27 cellular contexts compared by ENCODE assay signal in genomic region chr4:176782191-176782590, GRCh38. TPM values are rescaled to one million over a fixed set of nuclear protein-coding genes. Genes with fewer than 3 reads are reported as not detected.
DNase-seq lines count a peak whose midpoint lies in the region; ATAC-seq, FAIRE-seq and TF ChIP-seq lines count a peak whose summit lies in the region.
"Had no signal": no experiment of that assay in that cellular context is flagged by ENCODE, and none has a peak within 500 bp of the region (broad histone marks: within the 10 kb centered on the region; RNA-seq: fewer than 3 reads in every experiment).

No MANE protein-coding gene starts in this region.

- H3K36me3 ChIP-seq in SK-N-SH (replicated peaks in 1 of 2; ENCODE audit: control insufficient read depth in 1 of 2, insufficient read depth in 2 of 2, low read length in 1 of 2) (peaks cover 0 to 43% of the 10 kb centered on the region in 2 experiments), RWPE2 (ENCODE audit: low read depth) (peaks cover 43% of the 10 kb centered on the region), kidney (ENCODE audit: control insufficient read depth in 1 of 2, insufficient read depth in 2 of 2, low read length in 2 of 2) (no peaks in the 10 kb centered on the region), thyroid gland (no peaks in the 10 kb centered on the region)
- H3K36me3 ChIP-seq: colonic mucosa, sigmoid colon, tibial nerve had no signal

- peaks cover 82% of the 10 kb centered on the region for H3F3A ChIP-seq in SK-N-SH (replicated peaks; ENCODE audit: insufficient read depth)

- peak; percentile 55 for FAIRE-seq in kidney (lab: Jason Lieb, UNC)
- FAIRE-seq: islet of Langerhans had no signal

- TF ChIP-seq RAD21 in SK-N-SH (IDR thresholded peaks at IDR 0.05; ENCODE audit: low read length) = no peak

- H3K27me3 ChIP-seq in SK-N-SH (ENCODE audit: insufficient read depth) = no peaks in the 10 kb centered on the region
- no peaks in the 10 kb centered on the region for H3K27me3 ChIP-seq in RWPE2 (ENCODE audit: insufficient read depth, poor library complexity, severe bottlenecking)
- H3K27me3 ChIP-seq in thyroid gland = no peaks in the 10 kb centered on the region
- H3K27me3 ChIP-seq: colonic mucosa, sigmoid colon, tibial nerve had no signal

- intact Hi-C loops in kidney (cut with DNase I) = no loop called here
- intact Hi-C loops in thyroid gland (cut with DNase I) = no loop called here

- H3K9me2 ChIP-seq in SK-N-SH = no peaks in the 10 kb centered on the region

- no peak overlapping the region for H2AFZ ChIP-seq in SK-N-SH (ENCODE audit: low read depth)
- H2AFZ ChIP-seq: parathyroid adenoma had no signal

- H3K4me3 ChIP-seq in SK-N-SH (ENCODE audit: low read depth in 2 of 2, low read length in 1 of 2) (no peak overlapping the region; a peak in 1 of 4 replicates), RWPE2 (ENCODE audit: severe bottlenecking) (no peak overlapping the region), kidney (ENCODE audit: low read length in 2 of 2) (no peak overlapping the region), thyroid gland (replicated peaks in 1 of 3) (no peak overlapping the region)
- H3K4me3 ChIP-seq: colonic mucosa, sigmoid colon, tibial nerve had no signal

- peaks cover 82% of the 10 kb centered on the region for H4K20me1 ChIP-seq in SK-N-SH (ENCODE audit: insufficient read depth)

- H3K4me1 ChIP-seq in SK-N-SH (ENCODE audit: control insufficient read depth in 1 of 2, insufficient read depth in 2 of 2, low read depth in 1 of 2, low read length in 1 of 2) = peaks cover 0 to 30% of the 10 kb centered on the region in 2 experiments; a peak in 3 of 4 replicates
- H3K4me1 ChIP-seq in RWPE2 (ENCODE audit: insufficient read depth, poor library complexity, severe bottlenecking) = peaks cover 85% of the 10 kb centered on the region
- no peaks in the 10 kb centered on the region for H3K4me1 ChIP-seq in kidney (ENCODE audit: control insufficient read depth in 1 of 2, insufficient read depth in 1 of 2, low read depth in 1 of 2, low read length in 2 of 2)
- peaks cover 54 to 66% of the 10 kb centered on the region in 2 donors for H3K4me1 ChIP-seq in thyroid gland
- H3K4me1 ChIP-seq: colonic mucosa, parathyroid adenoma had no signal

- TF ChIP-seq CTCF in SK-N-SH (IDR thresholded peaks at IDR 0.05) (no peak), RWPE2 (IDR thresholded peaks at IDR 0.05; ENCODE audit: poor library complexity, severe bottlenecking) (no peak), kidney (IDR thresholded peaks at IDR 0.05; ENCODE audit: borderline replicate concordance, extremely low read depth, insufficient read depth) (no peak), thyroid gland (IDR thresholded peaks at IDR 0.05) (no peak)

- 54% methylated on average over 5 of the region's 5 CpGs for WGBS in SK-N-SH (ENCODE audit: low lambda C conversion rate)
- WGBS in thyroid gland, 2 donors = 68 to 71% methylated on average over 5 of the region's 5 CpGs

- H3K9ac ChIP-seq in SK-N-SH (peak overlapping the region; percentile 34; the same call in 1 of the 2 replicates), kidney (ENCODE audit: low read length in 2 of 2) (no peak overlapping the region)
- H3K9ac ChIP-seq: parathyroid adenoma had no signal

- no peak for TF ChIP-seq EP300 in SK-N-SH (IDR thresholded peaks at IDR 0.05; ENCODE audit: borderline replicate concordance in 1 of 2, low read depth in 1 of 2, low read length in 1 of 2)

- ATAC-seq in SK-N-SH treated with all-trans-retinoic acid at 6 μM for 48 hours (no peak), RWPE2 (ENCODE audit: low read depth) (no peak), HG02588 (IDR thresholded peaks at IDR 0.05; ENCODE audit: unreplicated experiment) (no peak), HG02610 (IDR thresholded peaks at IDR 0.05; ENCODE audit: unreplicated experiment) (no peak)
- ATAC-seq: naive thymus-derived CD8-positive, alpha-beta T cell; stimulated activated effector memory CD8-positive, alpha-beta T cell treated with anti-CD3 and anti-CD28 coated beads, Interleukin-12 subunit alpha, Interleukin-12 subunit beta, amount 100 ng/mL, for 72 hours had no signal

- CTCF ChIA-PET in SK-N-SH (lab: Yijun Ruan, JAX) = no interaction called here

- DNase-seq in SK-N-SH (no peak), RWPE2 (ENCODE audit: low spot score) (no peak), kidney (no peak), thyroid gland (peak; percentile 21 to 36)
- DNase-seq in activated effector memory CD4-positive, alpha-beta T cell treated with Interleukin-2 at 50 U/mL for 16 hours = no peak
- DNase-seq: activated CD8-positive, alpha-beta memory T cell treated with anti-CD3 and anti-CD28 coated beads, Interleukin-2, amount 50 U/mL, for 48 hours; activated effector memory CD4-positive, alpha-beta T cell treated with anti-CD3 and anti-CD28 coated beads, Interleukin-2, amount 50 U/mL, for 16 hours; C1 segment of cervical spinal cord; colonic mucosa; endodermal cell; H9; hippocampal formation; naive thymus-derived CD8-positive, alpha-beta T cell; NCI-H1105 treated with DMSO at 0.1 percent for 48 hours; NCI-H2107; NCI-H524 treated with DMSO at 0.1 percent for 48 hours; SHP77; sigmoid colon had no signal

- H3K9me3 ChIP-seq in SK-N-SH (no peaks in the 10 kb centered on the region), RWPE2 (ENCODE audit: severe bottlenecking) (no peaks in the 10 kb centered on the region), kidney (ENCODE audit: control insufficient read depth in 1 of 2, low read length in 2 of 2) (no peaks in the 10 kb centered on the region), thyroid gland (no peaks in the 10 kb centered on the region)
- H3K9me3 ChIP-seq: colonic mucosa, sigmoid colon, tibial nerve had no signal

- peak overlapping the region; percentile 64 for H3K4me2 ChIP-seq in SK-N-SH

- no peak for TF ChIP-seq POLR2A in thyroid gland (IDR thresholded peaks at IDR 0.05)

- peaks cover 100% of the 10 kb centered on the region for H3K79me2 ChIP-seq in SK-N-SH (ENCODE audit: insufficient read depth)
- H3K79me2 ChIP-seq: parathyroid adenoma had no signal

- H3K27ac ChIP-seq in SK-N-SH (ENCODE audit: low read depth in 2 of 2, low read length in 1 of 2) (peak overlapping the region; percentile 66 to 92; a peak in 3 of 4 replicates), RWPE2 (ENCODE audit: poor library complexity, severe bottlenecking) (peak overlapping the region; percentile 69), kidney (ENCODE audit: low read depth in 2 of 2, low read length in 2 of 2) (no peak overlapping the region), thyroid gland (peak overlapping the region; percentile 49 to 71 (median 66))
- H3K27ac ChIP-seq: 22Rv1, colonic mucosa, parathyroid adenoma had no signal

- POLR2A ChIA-PET in SK-N-SH (lab: Yijun Ruan, JAX) = no interaction called here

TF ChIP-seq in SK-N-SH, 30 proteins besides CTCF, POLR2A, EP300 and RAD21 (continues in another document):
- no peak for TF ChIP-seq SIN3A (IDR thresholded peaks at IDR 0.05; ENCODE audit: borderline replicate concordance, low read depth, low read length)
- TF ChIP-seq POLR2AphosphoS5 (IDR thresholded peaks at IDR 0.05; ENCODE audit: low read depth, low read length) = no peak
- TF ChIP-seq JUND (IDR thresholded peaks at IDR 0.05) = no peak
- TF ChIP-seq IRF3 (IDR thresholded peaks at IDR 0.05; ENCODE audit: low read depth, low read length) = no peak
- no peak for TF ChIP-seq TEAD4 (IDR thresholded peaks at IDR 0.05; ENCODE audit: borderline replicate concordance, insufficient read depth)
- TF ChIP-seq YY1 (IDR thresholded peaks at IDR 0.05; ENCODE audit: low read depth) = no peak
- no peak for TF ChIP-seq FOXJ3 (CRISPR knock-in tag; IDR thresholded peaks at IDR 0.05)
- no peak for TF ChIP-seq TAF1 (IDR thresholded peaks at IDR 0.05; ENCODE audit: borderline replicate concordance, low read depth, low read length)

TF ChIP-seq in SK-N-SH treated with all-trans-retinoic acid at 6 μM for 48 hours, 23 proteins besides CTCF, POLR2A, EP300 and RAD21:
- TF ChIP-seq TOX (CRISPR knock-in tag; IDR thresholded peaks at IDR 0.05; ENCODE audit: borderline replicate concordance) (no peak), ZC3H10 (CRISPR knock-in tag; IDR thresholded peaks at IDR 0.05) (no peak), ZFP30 (CRISPR knock-in tag; IDR thresholded peaks at IDR 0.05) (no peak), ARNTL (CRISPR knock-in tag; IDR thresholded peaks at IDR 0.05; ENCODE audit: borderline replicate concordance, low read depth) (no peak), PPARA (CRISPR knock-in tag; IDR thresholded peaks at IDR 0.05; ENCODE audit: borderline replicate concordance) (no peak)

RNA-seq across cellular contexts. Expression of gene VEGFC, which starts 10.5 kb away (rescaled TPM):
- polyA plus RNA-seq in SK-N-SH (2012; rRNA removed) = 81.9 and 84.7 TPM in 2 replicates
- polyA plus RNA-seq in SK-N-SH (2012; cell fraction: cytosol; rRNA removed) = 113 and 118 TPM in 2 replicates
- polyA plus RNA-seq in SK-N-SH (2012; cell fraction: nucleus; rRNA removed) = 98.6 and 151 TPM in 2 replicates
- 14.3 TPM for total RNA-seq in kidney
- 6.6 TPM for polyA plus RNA-seq in kidney (ENCODE audit: insufficient read depth, low read depth, low replicate concordance)
- 10 to 100 TPM; 34.4 to 58.7 (median 43.0) TPM for total RNA-seq in thyroid gland
- total RNA-seq: naive thymus-derived CD8-positive, alpha-beta T cell; T-helper 1 cell treated with Interleukin-12 subunit alpha and Interleukin-12 subunit beta and Interleukin-4 antibody, amounts not matched to agents 30 ng/mL and 1 ng/mL, for 36 hours had no signal
- polyA plus RNA-seq: naive thymus-derived CD8-positive, alpha-beta T cell had no signal

Comparison
In these comparisons a context has a peak if more than half of its experiments do, and no peak if none do; other contexts are left out.
1. DNase-seq: peak in thyroid gland (2 of 2); none in SK-N-SH (single experiment), RWPE2 (single experiment), kidney (single experiment) and activated effector memory CD4-positive, alpha-beta T cell treated with Interleukin-2 at 50 U/mL for 16 hours (single experiment).
2. H3K27ac ChIP-seq: peak in SK-N-SH (2 of 2), RWPE2 (single experiment) and thyroid gland (3 of 3); none in kidney (0 of 2).